In genomic region chr2:178233428-178233827, GRCh38 we compare ENCODE assay signal across 31 cellular contexts. TPM values are rescaled to one million over a fixed set of nuclear protein-coding genes. Genes with fewer than 3 reads are reported as not detected.
A peak's percentile ranks its signal among the peaks of the same experiment; 100 is the strongest.
DNase-seq lines count a peak whose midpoint lies in the region; ATAC-seq and TF ChIP-seq lines count a peak whose summit lies in the region.
"Had no signal": no experiment of that assay in that cellular context is flagged by ENCODE, and none has a peak within 500 bp of the region (broad histone marks: within the 10 kb centered on the region; RNA-seq: fewer than 3 reads in every experiment).

No MANE protein-coding gene starts in this region.

- H3K36me3 ChIP-seq in PC-9 (ENCODE audit: low read depth): no peaks in the 10 kb centered on the region
- H3K36me3 ChIP-seq: ascending aorta, right lobe of liver, tibial artery, vagina had no signal

- no TSS peak for BruUV-seq in PC-9 (replicated peaks; lab: Mats Ljungman, UMichigan)

- CTCF ChIA-PET in PC-9 (lab: Charles Lee): no interaction called here

- no peaks in the 10 kb centered on the region for H3K36me3 Mint-ChIP-seq in activated T-helper 17 cell treated with anti-CD3 and anti-CD28 coated beads, Interleukin-2, amount 50 U/mL, for 72 hours (ENCODE audit: low read depth)
- H3K36me3 Mint-ChIP-seq: activated naive CD8-positive, alpha-beta T cell treated with anti-CD3 and anti-CD28 coated beads for 36 hours had no signal

- no peak overlapping the region for H3K4me3 ChIP-seq in PC-9
- no peak overlapping the region for H3K4me3 ChIP-seq in fibroblast of mammary gland (ENCODE audit: control insufficient read depth, low read depth, low read length)
- H3K4me3 ChIP-seq: ascending aorta, coronary artery, GM23338, right lobe of liver, tibial artery, vagina had no signal

- H3K9me2 ChIP-seq in PC-9 (ENCODE audit: insufficient read depth): no peaks in the 10 kb centered on the region

- H4K20me1 ChIP-seq in PC-9 (ENCODE audit: insufficient read depth): no peaks in the 10 kb centered on the region

- peak; percentile 48 for DNase-seq in D341Med (ENCODE audit: low spot score)
- DNase-seq in HPDE6-E6E7 (ENCODE audit: extremely low spot score): peak; percentile 28
- no peak for DNase-seq in PC-9
- peak; percentile 73 for DNase-seq in fibroblast of mammary gland (ENCODE audit: low read depth)
- no peak for DNase-seq in dermis blood vessel endothelial cell
- DNase-seq: activated CD8-positive, alpha-beta T cell treated with anti-CD3 and anti-CD28 coated beads, Interleukin-2, amount 10 ng/mL, durations not matched to agents 7 days and 5 days; activated effector memory CD4-positive, alpha-beta T cell treated with Interleukin-2 at 50 U/mL for 16 hours; activated naive CD8-positive, alpha-beta T cell treated with anti-CD3 and anti-CD28 coated beads for 36 hours; Caco-2; DMS79; effector memory CD8-positive, alpha-beta T cell; erythroblast; head of caudate nucleus; kidney; NCI-H1417 treated with DMSO at 0.1 percent for 48 hours; NCI-H2081; NCI-H345; NCI-H748 treated with DMSO at 0.1 percent for 48 hours; posterior cingulate gyrus; right lobe of liver; stimulated activated CD4-positive, alpha-beta T cell treated with anti-CD3 and anti-CD28 coated beads, Interleukin-4, amount 100 ng/mL, for 24 hours; tibial artery had no signal

- H3K79me2 ChIP-seq in PC-9 (ENCODE audit: low read depth): no peaks in the 10 kb centered on the region

- H3K4me1 Mint-ChIP-seq in activated T-helper 17 cell treated with anti-CD3 and anti-CD28 coated beads, Interleukin-2, amount 50 U/mL, for 72 hours: no peaks in the 10 kb centered on the region
- H3K4me1 Mint-ChIP-seq: activated naive CD8-positive, alpha-beta T cell treated with anti-CD3 and anti-CD28 coated beads for 36 hours had no signal

- H3K9me3 Mint-ChIP-seq in activated T-helper 17 cell treated with anti-CD3 and anti-CD28 coated beads, Interleukin-2, amount 50 U/mL, for 72 hours: no peaks in the 10 kb centered on the region
- H3K9me3 Mint-ChIP-seq: activated naive CD8-positive, alpha-beta T cell treated with anti-CD3 and anti-CD28 coated beads for 36 hours; effector memory CD8-positive, alpha-beta T cell; GM23338 had no signal

- H3K4me3 Mint-ChIP-seq in activated T-helper 17 cell treated with anti-CD3 and anti-CD28 coated beads, Interleukin-2, amount 50 U/mL, for 72 hours: no peak overlapping the region
- H3K4me3 Mint-ChIP-seq: activated CD8-positive, alpha-beta T cell treated with anti-CD3 and anti-CD28 coated beads, Interleukin-2, amount 10 ng/mL, durations not matched to agents 7 days and 5 days; activated naive CD8-positive, alpha-beta T cell treated with anti-CD3 and anti-CD28 coated beads for 36 hours; effector memory CD8-positive, alpha-beta T cell; GM23338 had no signal

- no peaks in the 10 kb centered on the region for H3K4me1 ChIP-seq in PC-9 (replicated peaks; ENCODE audit: insufficient read depth)
- H3K4me1 ChIP-seq: ascending aorta, Caco-2, tibial artery, vagina had no signal

- no peaks in the 10 kb centered on the region for H3K27me3 ChIP-seq in PC-9 (ENCODE audit: insufficient read depth, low read depth)
- H3K27me3 ChIP-seq: ascending aorta, right lobe of liver, tibial artery, vagina had no signal

- peak overlapping the region; percentile 19; the same call in 1 of the 2 replicates for H2AFZ ChIP-seq in PC-9
- H2AFZ ChIP-seq: GM23338 had no signal

- no peak for ATAC-seq in activated T-helper 17 cell treated with anti-CD3 and anti-CD28 coated beads, Interleukin-2, amount 50 U/mL, for 72 hours (replicated peaks)
- ATAC-seq in GM21367 (IDR thresholded peaks at IDR 0.05; ENCODE audit: unreplicated experiment) (no peak), HG02870 (IDR thresholded peaks at IDR 0.05; ENCODE audit: unreplicated experiment) (no peak)
- ATAC-seq: activated CD8-positive, alpha-beta T cell treated with anti-CD3 and anti-CD28 coated beads, Interleukin-2, amount 10 ng/mL, durations not matched to agents 7 days and 5 days; effector memory CD8-positive, alpha-beta T cell; GM23338; right lobe of liver had no signal

- peaks cover 5% of the 10 kb centered on the region for H3K27me3 Mint-ChIP-seq in activated T-helper 17 cell treated with anti-CD3 and anti-CD28 coated beads, Interleukin-2, amount 50 U/mL, for 72 hours
- H3K27me3 Mint-ChIP-seq: activated naive CD8-positive, alpha-beta T cell treated with anti-CD3 and anti-CD28 coated beads for 36 hours had no signal

- H3K9me3 ChIP-seq in PC-9 (ENCODE audit: insufficient read depth, low read depth): no peaks in the 10 kb centered on the region
- H3K9me3 ChIP-seq: ascending aorta, Caco-2, right lobe of liver, tibial artery, vagina had no signal

- no peak overlapping the region for H3K27ac Mint-ChIP-seq in activated T-helper 17 cell treated with anti-CD3 and anti-CD28 coated beads, Interleukin-2, amount 50 U/mL, for 72 hours
- H3K27ac Mint-ChIP-seq: activated CD8-positive, alpha-beta T cell treated with anti-CD3 and anti-CD28 coated beads, Interleukin-2, amount 10 ng/mL, durations not matched to agents 7 days and 5 days; activated naive CD8-positive, alpha-beta T cell treated with anti-CD3 and anti-CD28 coated beads for 36 hours; effector memory CD8-positive, alpha-beta T cell; GM23338 had no signal

- H3K27ac ChIP-seq in PC-9: no peak overlapping the region
- H3K27ac ChIP-seq: ascending aorta, C4-2B, coronary artery, KMS-11, right lobe of liver, tibial artery, vagina had no signal

- no peaks in the 10 kb centered on the region for H3F3A ChIP-seq in PC-9 (ENCODE audit: insufficient read depth, low read depth)

- TF ChIP-seq CTCF in PC-9 (conservative IDR thresholded peaks at IDR 0.05) (no peak), fibroblast of mammary gland (conservative IDR thresholded peaks at IDR 0.05; ENCODE audit: control insufficient read depth, insufficient read depth, low read depth, low read length) (no peak)

- intact Hi-C loops in PC-9 (cut with micrococcal nuclease; ENCODE audit: unreplicated experiment): no loop called here

- POLR2A ChIA-PET in PC-9 (lab: Charles Lee; ENCODE audit: unreplicated experiment): no interaction called here

- H3K4me2 ChIP-seq in PC-9: no peak overlapping the region
- H3K4me2 ChIP-seq: GM23338, KMS-11 had no signal

RNA-seq across cellular contexts. Expression of gene OSBPL6, which starts 39.1 kb away (rescaled TPM):
- total RNA-seq in PC-9 (2021) (2.6 and 3.5 TPM in 2 replicates), dermis blood vessel endothelial cell (4.1 and 5.3 TPM in 2 replicates)
- 1 to 10 TPM in 1 of 2 donors, under 1 TPM in 1; 0.77 to 1.0 TPM for total RNA-seq in activated T-helper 17 cell treated with anti-CD3 and anti-CD28 coated beads, Interleukin-2, amount 50 U/mL, for 72 hours

Comparison
In these comparisons a context has a peak if more than half of its experiments do, and no peak if none do; other contexts are left out.
1. DNase-seq: peak in D341Med (single experiment), HPDE6-E6E7 (single experiment) and fibroblast of mammary gland (single experiment); none in PC-9 (0 of 2) and dermis blood vessel endothelial cell (single experiment).